Comparison of ENCODE assay signal across 10 cellular contexts in the genomic region with DNA sequence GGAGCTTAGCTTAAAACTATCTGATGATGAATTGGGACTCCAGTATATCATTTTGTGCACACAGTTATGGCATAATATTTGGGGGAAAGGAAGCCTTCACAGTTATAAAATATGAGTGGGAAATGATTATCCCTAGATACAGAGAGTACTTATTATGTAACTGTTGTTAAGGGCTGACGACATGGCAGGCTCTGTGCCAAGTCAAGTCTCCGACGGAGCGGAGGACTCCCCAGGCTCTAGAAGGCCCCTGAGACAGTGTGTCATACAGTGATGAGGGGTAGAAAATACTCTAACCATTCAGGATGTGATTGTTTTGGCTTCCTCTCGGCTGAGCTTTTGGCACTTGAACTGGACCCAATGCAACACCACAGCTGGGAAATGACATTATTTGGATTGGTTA.
A peak's percentile ranks its signal among the peaks of the same experiment; 100 is the strongest.
DNase-seq lines count a peak whose midpoint lies in the region; TF ChIP-seq lines count a peak whose summit lies in the region.
"Had no signal": no experiment of that assay in that cellular context is flagged by ENCODE, and none has a peak within 500 bp of the region (broad histone marks: within the 10 kb centered on the region; RNA-seq: fewer than 3 reads in every experiment).

No MANE protein-coding gene starts in this region.

- H3K9me3 Mint-ChIP-seq in activated naive CD4-positive, alpha-beta T cell treated with anti-CD3 and anti-CD28 coated beads for 36 hours: peaks cover 2% of the 10 kb centered on the region

- POLR2A ChIA-PET in AG04450 (lab: Yijun Ruan, JAX): interaction anchor here (1.0 to 1.3 kb wide), 2 partner anchors 137 to 211 kb away, joined by 3 to 5 read pairs; no protein-coding TSS in a partner anchor

- no peak overlapping the region for H3K4me3 Mint-ChIP-seq in activated naive CD4-positive, alpha-beta T cell treated with anti-CD3 and anti-CD28 coated beads for 36 hours

- intact Hi-C loops in colonic mucosa (cut with DNase I): no loop called here
- intact Hi-C loops in activated naive CD4-positive, alpha-beta T cell treated with anti-CD3 and anti-CD28 coated beads for 36 hours (cut with micrococcal nuclease): loop anchor here (5.0 kb wide), 1 partner anchor 1542 kb away; no protein-coding TSS in a partner anchor

- no peaks in the 10 kb centered on the region for H3K4me1 ChIP-seq in colonic mucosa

- no peak overlapping the region for H3K9ac ChIP-seq in colonic mucosa (ENCODE audit: low read depth in 2 of 2, low read length in 2 of 2)

- peaks cover 2% of the 10 kb centered on the region for H3K36me3 Mint-ChIP-seq in activated naive CD4-positive, alpha-beta T cell treated with anti-CD3 and anti-CD28 coated beads for 36 hours (ENCODE audit: low read depth)

- H3K36me3 ChIP-seq in colonic mucosa: no peaks in the 10 kb centered on the region
- H3K36me3 ChIP-seq: HAP-1 had no signal

- H3K27ac ChIP-seq in AG04450 (ENCODE audit: low read depth, low read length): peak overlapping the region; percentile 59
- no peak overlapping the region for H3K27ac ChIP-seq in colonic mucosa

- DNase-seq in AG04450 (ENCODE audit: low read depth, low spot score) (peak; percentile 80), NCI-H1436 (lab: John Stamatoyannopoulos, UW) (peak; percentile 90), colonic mucosa (peak; percentile 67), lung microvascular endothelial cell (ENCODE audit: low read depth in 2 of 2) (peak; percentile 5 to 97), UCSD-AML1 (lab: John Stamatoyannopoulos, UW; ENCODE audit: unreplicated experiment) (no peak), GM19238 (ENCODE audit: insufficient read length, low spot score) (no peak)
- no peak for DNase-seq in activated effector memory CD4-positive, alpha-beta T cell treated with anti-CD3 and anti-CD28 coated beads, Interleukin-2, amount 50 U/mL, for 16 hours
- no peak for DNase-seq in activated naive CD4-positive, alpha-beta T cell treated with anti-CD3 and anti-CD28 coated beads for 36 hours
- DNase-seq: Calu3 had no signal

- H3K27me3 Mint-ChIP-seq in activated naive CD4-positive, alpha-beta T cell treated with anti-CD3 and anti-CD28 coated beads for 36 hours (ENCODE audit: low read depth): peaks cover 5% of the 10 kb centered on the region

- H3K27ac Mint-ChIP-seq in activated naive CD4-positive, alpha-beta T cell treated with anti-CD3 and anti-CD28 coated beads for 36 hours: no peak overlapping the region

- H3K9me3 ChIP-seq in AG04450 (ENCODE audit: control insufficient read depth, insufficient read depth, low read length) (no peaks in the 10 kb centered on the region), colonic mucosa (no peaks in the 10 kb centered on the region)
- H3K9me3 ChIP-seq: HAP-1 had no signal

- H3K27me3 ChIP-seq in AG04450 (ENCODE audit: control insufficient read depth, insufficient read depth, low read length): no peaks in the 10 kb centered on the region
- no peaks in the 10 kb centered on the region for H3K27me3 ChIP-seq in colonic mucosa

- no peak overlapping the region for H3K4me3 ChIP-seq in AG04450 (ENCODE audit: low read depth, low read length)
- H3K4me3 ChIP-seq in colonic mucosa: no peak overlapping the region
- H3K4me3 ChIP-seq: HAP-1 had no signal

- no peaks in the 10 kb centered on the region for H3K4me1 Mint-ChIP-seq in activated naive CD4-positive, alpha-beta T cell treated with anti-CD3 and anti-CD28 coated beads for 36 hours (ENCODE audit: low read depth)

- CTCF ChIA-PET in AG04450 (lab: Charles Lee): no interaction called here
- CTCF ChIA-PET in activated naive CD4-positive, alpha-beta T cell treated with anti-CD3 and anti-CD28 coated beads for 36 hours (lab: Charles Lee): no interaction called here

- TF ChIP-seq CTCF in AG04450 (IDR thresholded peaks at IDR 0.05; ENCODE audit: low read depth, low read length) (no peak), colonic mucosa (IDR thresholded peaks at IDR 0.05) (no peak)

Comparison
In these comparisons a context has a peak if more than half of its experiments do, and no peak if none do; other contexts are left out.
1. DNase-seq: peak in AG04450 (single experiment), NCI-H1436 (single experiment), colonic mucosa (single experiment) and lung microvascular endothelial cell (2 of 2); none in UCSD-AML1 (single experiment), activated effector memory CD4-positive, alpha-beta T cell treated with anti-CD3 and anti-CD28 coated beads, Interleukin-2, amount 50 U/mL, for 16 hours (single experiment), GM19238 (single experiment) and activated naive CD4-positive, alpha-beta T cell treated with anti-CD3 and anti-CD28 coated beads for 36 hours (single experiment).